Comparison of ENCODE assay signal across 16 cellular contexts in genomic region chr15:81291916-81292424, GRCh38. TPM values are rescaled to one million over a fixed set of nuclear protein-coding genes. Genes with fewer than 3 reads are reported as not detected.
DNase-seq lines count a peak whose midpoint lies in the region; ATAC-seq, FAIRE-seq and TF ChIP-seq lines count a peak whose summit lies in the region.
"Had no signal": no experiment of that assay in that cellular context is flagged by ENCODE, and none has a peak within 500 bp of the region (broad histone marks: within the 10 kb centered on the region; RNA-seq: fewer than 3 reads in every experiment).

No MANE protein-coding gene starts in this region.

- peak overlapping the region; percentile 98 for H3K27ac Mint-ChIP-seq in activated naive CD8-positive, alpha-beta T cell

- TF ChIP-seq CTCF in DND-41 (IDR thresholded peaks at IDR 0.05; ENCODE audit: borderline replicate concordance, extremely low read depth, low read length, poor library complexity, severe bottlenecking) (no peak), MM.1S (IDR thresholded peaks at IDR 0.05; ENCODE audit: low read length) (no peak)

- intact Hi-C loops in sciatic nerve (cut with DNase I), result no loop called here
- intact Hi-C loops in posterior cingulate gyrus (cut with DNase I), result no loop called here

- ATAC-seq in DND-41 (ENCODE audit: insufficient read depth, low read depth), result no peak
- no peak for ATAC-seq in sciatic nerve

- H3K9me3 Mint-ChIP-seq in activated naive CD8-positive, alpha-beta T cell (ENCODE audit: low read depth), result peaks cover 5% of the 10 kb centered on the region

- H3K9me3 ChIP-seq in DND-41 (ENCODE audit: insufficient read depth, low read length, severe bottlenecking) (no peaks in the 10 kb centered on the region), MM.1S (replicated peaks; ENCODE audit: insufficient read depth, low read length) (no peaks in the 10 kb centered on the region)
- H3K9me3 ChIP-seq: esophagus squamous epithelium, heart right ventricle, uterus had no signal

- H3K4me2 ChIP-seq in DND-41 (ENCODE audit: insufficient read depth, low read length) (no peak overlapping the region), MM.1S (ENCODE audit: low read depth, low read length) (no peak overlapping the region)

- H4K20me1 ChIP-seq in DND-41 (ENCODE audit: insufficient read depth, low read length) (no peaks in the 10 kb centered on the region), MM.1S (ENCODE audit: insufficient read depth, low read length) (no peaks in the 10 kb centered on the region)

- peaks cover 98% of the 10 kb centered on the region for H3K4me1 Mint-ChIP-seq in activated naive CD8-positive, alpha-beta T cell (ENCODE audit: low read depth)

- H3K27ac ChIP-seq in DND-41 (ENCODE audit: low read length) (peak overlapping the region; percentile 99), MM.1S (ENCODE audit: low read length) (no peak overlapping the region)
- H3K27ac ChIP-seq: coronary artery, uterus had no signal

- H3K36me3 Mint-ChIP-seq in activated naive CD8-positive, alpha-beta T cell, result peaks cover 6% of the 10 kb centered on the region

- peaks cover 45% of the 10 kb centered on the region for H3F3A ChIP-seq in MM.1S (ENCODE audit: insufficient read depth, low read length)

- 0 out of 2 replicates have a peak overlapping the region, but pooled peaks have one; percentile 49 for H3K9ac ChIP-seq in DND-41 (ENCODE audit: low read depth, low read length)
- H3K9ac ChIP-seq in MM.1S (ENCODE audit: low read length), result no peak overlapping the region

- no peak overlapping the region for H2AFZ ChIP-seq in DND-41 (ENCODE audit: low read depth, low read length)
- H2AFZ ChIP-seq in MM.1S (ENCODE audit: low read length), result no peak overlapping the region

- H3K27me3 ChIP-seq in DND-41 (ENCODE audit: insufficient read depth, low read length, poor library complexity) (no peaks in the 10 kb centered on the region), MM.1S (replicated peaks; ENCODE audit: insufficient read depth, low read length) (no peaks in the 10 kb centered on the region)
- H3K27me3 ChIP-seq: esophagus squamous epithelium, heart right ventricle, uterus had no signal

- H3K4me3 ChIP-seq in DND-41 (ENCODE audit: low read depth in 1 of 2, low read length in 2 of 2) (no peak overlapping the region), MM.1S (ENCODE audit: low read length) (no peak overlapping the region)
- H3K4me3 ChIP-seq: coronary artery, uterus had no signal

- H3K4me3 Mint-ChIP-seq in activated naive CD8-positive, alpha-beta T cell, result peak overlapping the region; percentile 98

- no peaks in the 10 kb centered on the region for H3K27me3 Mint-ChIP-seq in activated naive CD8-positive, alpha-beta T cell

- DNase-seq in DND-41 (no peak), GM19239 (ENCODE audit: insufficient read length, low spot score) (no peak), sciatic nerve (ENCODE audit: low spot score) (peak; percentile 41), Kasumi-1 (lab: John Stamatoyannopoulos, UW) (no peak), MM.1S (no peak), posterior cingulate gyrus (no peak)
- DNase-seq: amygdala, esophagus squamous epithelium, H7, heart right ventricle, NCI-H1694 treated with DMSO at 0.1 percent for 48 hours, NCI-H526 treated with DMSO at 0.1 percent for 48 hours, uterus had no signal

- FAIRE-seq in GM19239 (lab: Jason Lieb, UNC), result peak; percentile 82

- H3K36me3 ChIP-seq in DND-41 (ENCODE audit: insufficient read depth, low read length), result no peaks in the 10 kb centered on the region; the same call in 1 of the 2 replicates
- H3K36me3 ChIP-seq in MM.1S (replicated peaks; ENCODE audit: insufficient read depth, low read length), result no peaks in the 10 kb centered on the region
- H3K36me3 ChIP-seq: uterus had no signal

- H3K79me2 ChIP-seq in DND-41 (ENCODE audit: insufficient read depth, low read length), result peaks cover 28% of the 10 kb centered on the region
- peaks cover 12% of the 10 kb centered on the region for H3K79me2 ChIP-seq in MM.1S (ENCODE audit: low read length)

- no peaks in the 10 kb centered on the region for H3K9me2 ChIP-seq in MM.1S (replicated peaks; ENCODE audit: insufficient read depth, low read length)

- H3K4me1 ChIP-seq in DND-41 (ENCODE audit: insufficient read depth, low read length), result peaks cover 63% of the 10 kb centered on the region
- H3K4me1 ChIP-seq in MM.1S (ENCODE audit: low read length), result peaks cover 58% of the 10 kb centered on the region
- H3K4me1 ChIP-seq: uterus had no signal

RNA-seq across cellular contexts. Expression of gene STARD5, which starts 32.0 kb away (rescaled TPM):
- total RNA-seq in sciatic nerve, result 6.1 TPM
- total RNA-seq: G401 had no signal
